In genomic region chr21:42009831-42010506, GRCh38 we compare ENCODE assay signal across 8 cellular contexts. TPM values are rescaled to one million over a fixed set of nuclear protein-coding genes. Genes with fewer than 3 reads are reported as not detected.
DNase-seq lines count a peak whose midpoint lies in the region; ATAC-seq and TF ChIP-seq lines count a peak whose summit lies in the region.

TSS of gene ZBTB21 (minus strand) at chr21:42010360. CDS start at chr21:41994095, 16,265 bp downstream.

- H3K4me2 ChIP-seq in osteoblast (ENCODE audit: insufficient read depth, low read length) = peak within 1 kb of the TSS; percentile 85

- H3K27ac ChIP-seq in osteoblast (ENCODE audit: low read depth, low read length) (peak within 1 kb of the TSS; percentile 99), thoracic aorta (peak within 1 kb of the TSS; percentile 98)

- DNase-seq in GM06990 (ENCODE audit: extremely low read depth, insufficient read length) (peak; percentile 97), NCI-H1105 (lab: John Stamatoyannopoulos, UW) (peak; percentile 96), SKM-1 treated with dmso at 0.1 percent for 144 hours (lab: John Stamatoyannopoulos, UW; ENCODE audit: unreplicated experiment) (peak; percentile 99), glomerular visceral epithelial cell (ENCODE audit: extremely low spot score) (peak; percentile 99), osteoblast (ENCODE audit: insufficient read length, low spot score, missing footprints) (peak; percentile 99), thoracic aorta (ENCODE audit: low spot score) (peak; percentile 95)

- H3K27ac Mint-ChIP-seq in activated naive CD8-positive, alpha-beta T cell = peak within 1 kb of the TSS; percentile 99

- H3K36me3 ChIP-seq in GM06990 (ENCODE audit: control insufficient read depth, insufficient read depth, low read length) (no peaks in the 10 kb centered on the region), osteoblast (ENCODE audit: insufficient read depth, low read length) (peaks cover 8% of the 10 kb centered on the region), thoracic aorta (no peaks in the 10 kb centered on the region)

- H3K27me3 Mint-ChIP-seq in activated naive CD8-positive, alpha-beta T cell = no peaks in the 10 kb centered on the region

- H3K4me1 ChIP-seq in osteoblast (ENCODE audit: insufficient read depth, low read length) = peaks cover 5% of the 10 kb centered on the region
- peaks cover 0 to 32% of the 10 kb centered on the region in 2 donors for H3K4me1 ChIP-seq in thoracic aorta (ENCODE audit: control insufficient read depth in 1 of 2, low read depth in 2 of 2)

- H3K9me3 Mint-ChIP-seq in activated naive CD8-positive, alpha-beta T cell (ENCODE audit: low read depth) = no peaks in the 10 kb centered on the region

- peak within 1 kb of the TSS; percentile 85 for H3K4me3 ChIP-seq in GM06990 (replicated peaks; ENCODE audit: low read depth, low read length)
- peak within 1 kb of the TSS; percentile 80 for H3K4me3 ChIP-seq in osteoblast (ENCODE audit: insufficient read depth, low read length)
- peak within 1 kb of the TSS; percentile 83 for H3K4me3 ChIP-seq in thoracic aorta

- no peaks in the 10 kb centered on the region for H3K27me3 ChIP-seq in GM06990 (replicated peaks; ENCODE audit: control insufficient read depth, insufficient read depth, low read length)
- H3K27me3 ChIP-seq in osteoblast (ENCODE audit: insufficient read depth, low read length) = no peaks in the 10 kb centered on the region
- no peaks in the 10 kb centered on the region for H3K27me3 ChIP-seq in thoracic aorta (replicated peaks; ENCODE audit: insufficient read depth)

- peak within 1 kb of the TSS; percentile 69 for H2AFZ ChIP-seq in osteoblast (ENCODE audit: low read length)

- TF ChIP-seq CTCF in GM06990 (IDR thresholded peaks at IDR 0.05; ENCODE audit: insufficient read depth, low read length, poor library complexity, severe bottlenecking) = no peak
- no peak for TF ChIP-seq CTCF in osteoblast (IDR thresholded peaks at IDR 0.05; ENCODE audit: extremely low read depth, low read depth, low read length)
- no peak for TF ChIP-seq CTCF in thoracic aorta (IDR thresholded peaks at IDR 0.05)

- peaks cover 11% of the 10 kb centered on the region for H3K36me3 Mint-ChIP-seq in activated naive CD8-positive, alpha-beta T cell

- H3K4me1 Mint-ChIP-seq in activated naive CD8-positive, alpha-beta T cell (ENCODE audit: low read depth) = peaks cover 33% of the 10 kb centered on the region

- peak; percentile 64 for ATAC-seq in HG02610 (IDR thresholded peaks at IDR 0.05; ENCODE audit: unreplicated experiment)
- peak; percentile 82 for ATAC-seq in thoracic aorta (ENCODE audit: insufficient number of reproducible peaks, low FRiP score, low read depth)

- H3K4me3 Mint-ChIP-seq in activated naive CD8-positive, alpha-beta T cell = peak within 1 kb of the TSS; percentile 95

- no peaks in the 10 kb centered on the region for H4K20me1 ChIP-seq in osteoblast (ENCODE audit: insufficient read depth, low read length)

- peaks cover 39% of the 10 kb centered on the region for H3K79me2 ChIP-seq in osteoblast (ENCODE audit: insufficient read depth, low read length)

- H3K9me3 ChIP-seq in osteoblast (ENCODE audit: low read depth, low read length) (no peaks in the 10 kb centered on the region), thoracic aorta (no peaks in the 10 kb centered on the region)

RNA-seq across cellular contexts. Expression of gene ZBTB21, which starts in this region (rescaled TPM):
- total RNA-seq in osteoblast (12.7 and 13.8 TPM in 2 replicates), thoracic aorta (10 to 100 TPM; 16.5 to 23.8 TPM)

Comparison
In these comparisons a context has a peak if more than half of its experiments do, and no peak if none do; other contexts are left out.
1. Peak in every context shown above with its lines: DNase-seq, ATAC-seq, H3K4me3 ChIP-seq and H3K27ac ChIP-seq.